Comparison of ENCODE assay signal across 24 cellular contexts in the genomic region with DNA sequence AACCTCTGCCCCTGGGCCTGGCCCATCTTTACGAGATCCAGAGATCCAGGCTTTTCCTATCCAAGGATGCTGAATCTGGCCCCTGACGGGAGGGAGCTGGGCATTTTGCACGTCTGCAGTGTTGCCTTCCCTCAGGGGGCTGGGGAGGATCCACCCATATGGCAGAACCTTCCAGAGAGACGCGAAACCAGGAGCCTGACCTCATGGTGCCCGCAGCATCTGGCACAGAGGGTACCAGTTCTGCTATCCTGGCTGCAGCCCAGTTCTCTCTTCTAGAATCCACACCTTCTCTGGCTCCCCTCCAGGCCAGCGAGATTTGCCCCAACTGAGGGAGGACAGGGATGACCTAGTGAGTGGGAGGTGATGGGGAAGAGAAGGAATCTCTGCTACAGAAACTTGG.
"Had no signal": no experiment of that assay in that cellular context is flagged by ENCODE, and none has a peak within 500 bp of the region (broad histone marks: within the 10 kb centered on the region; RNA-seq: fewer than 3 reads in every experiment).

No MANE protein-coding gene starts in this region.

- H3K27ac ChIP-seq: heart right ventricle, neural progenitor cell, thyroid gland had no signal

- H3K4me3 Mint-ChIP-seq: activated B cell treated with CpG ODN at 0.5 μM for 24 hours; activated CD4-positive, alpha-beta T cell treated with anti-CD3 and anti-CD28 coated beads for 36 hours; activated naive CD8-positive, alpha-beta T cell treated with anti-CD3 and anti-CD28 coated beads for 36 hours; activated T-cell treated with anti-CD3 and anti-CD28 coated beads, Interleukin-2, amount 50 U/mL, for 4 hours; dendritic cell treated with granulocyte-macrophage colony-stimulating factor and Interleukin-4, amounts not matched to agents 40 ng/mL and 50 ng/mL, for 4 days; naive thymus-derived CD8-positive, alpha-beta T cell; neural progenitor cell; stimulated activated naive B cell treated with anti-CD40 and anti-IgM and Interleukin-4, amounts not matched to agents 10 μg/mL and 1 μg/mL and 100 μg/mL, for 72 hours; T-helper 1 cell treated with Interleukin-12 subunit alpha and Interleukin-12 subunit beta and Interleukin-4 antibody, amounts not matched to agents 30 μg/mL and 1 μg/mL, for 36 hours had no signal

- FAIRE-seq: bronchial epithelial cell had no signal

- H3K27me3 Mint-ChIP-seq: activated B cell treated with CpG ODN at 0.5 μM for 24 hours; activated CD4-positive, alpha-beta T cell treated with anti-CD3 and anti-CD28 coated beads for 36 hours; activated naive CD8-positive, alpha-beta T cell treated with anti-CD3 and anti-CD28 coated beads for 36 hours; dendritic cell treated with granulocyte-macrophage colony-stimulating factor and Interleukin-4, amounts not matched to agents 40 ng/mL and 50 ng/mL, for 4 days; naive thymus-derived CD8-positive, alpha-beta T cell; stimulated activated naive B cell treated with anti-CD40 and anti-IgM and Interleukin-4, amounts not matched to agents 10 μg/mL and 1 μg/mL and 100 μg/mL, for 72 hours had no signal

- ATAC-seq: activated CD4-positive, alpha-beta T cell treated with anti-CD3 and anti-CD28 coated beads for 36 hours; activated T-cell treated with anti-CD3 and anti-CD28 coated beads, Interleukin-2, amount 50 U/mL, for 4 hours; left colon; naive thymus-derived CD8-positive, alpha-beta T cell; stimulated activated naive B cell treated with anti-CD40 and anti-IgM and Interleukin-4, amounts not matched to agents 10 μg/mL and 1 μg/mL and 100 μg/mL, for 72 hours had no signal

- H3K9me3 Mint-ChIP-seq: activated naive CD8-positive, alpha-beta T cell treated with anti-CD3 and anti-CD28 coated beads for 36 hours; dendritic cell treated with granulocyte-macrophage colony-stimulating factor and Interleukin-4, amounts not matched to agents 40 ng/mL and 50 ng/mL, for 4 days; naive thymus-derived CD8-positive, alpha-beta T cell; T-helper 1 cell treated with Interleukin-12 subunit alpha and Interleukin-12 subunit beta and Interleukin-4 antibody, amounts not matched to agents 30 μg/mL and 1 μg/mL, for 36 hours had no signal

- DNase-seq: activated B cell treated with CpG ODN at 0.5 μM for 24 hours; activated CD4-positive, alpha-beta T cell treated with anti-CD3 and anti-CD28 coated beads for 36 hours; activated CD4-positive, alpha-beta T cell treated with anti-CD3 and anti-CD28 coated beads, Interleukin-2, amount 50 U/mL, for 4 hours; activated CD8-positive, alpha-beta memory T cell treated with anti-CD3 and anti-CD28 coated beads for 24 hours; activated CD8-positive, alpha-beta memory T cell treated with anti-CD3 and anti-CD28 coated beads, Interleukin-2, amount 50 U/mL, for 48 hours; activated naive CD4-positive, alpha-beta T cell treated with Interleukin-2 at 50 U/mL for 16 hours; activated naive CD8-positive, alpha-beta T cell treated with anti-CD3 and anti-CD28 coated beads for 36 hours; activated T-cell treated with anti-CD3 and anti-CD28 coated beads, Interleukin-2, amount 50 U/mL, for 4 hours; effector CD4-positive, alpha-beta T cell; erythroblast; foreskin fibroblast; islet precursor cell; naive thymus-derived CD8-positive, alpha-beta T cell; stimulated activated CD4-positive, alpha-beta T cell treated with anti-CD3 and anti-CD28 coated beads, Interleukin-2, amount 100 ng/mL, for 24 hours; stimulated activated naive B cell treated with anti-CD40 and anti-IgM and Interleukin-4, amounts not matched to agents 10 μg/mL and 1 μg/mL and 100 μg/mL, for 72 hours; thyroid gland had no signal

- H3K9ac ChIP-seq: neural progenitor cell had no signal

- H3K4me1 ChIP-seq: neural progenitor cell, thyroid gland had no signal

- H3K36me3 ChIP-seq: heart right ventricle, neural progenitor cell, thyroid gland had no signal

- H3K4me1 Mint-ChIP-seq: neural progenitor cell had no signal

- H3K27ac Mint-ChIP-seq: activated CD4-positive, alpha-beta T cell treated with anti-CD3 and anti-CD28 coated beads for 36 hours; dendritic cell treated with granulocyte-macrophage colony-stimulating factor and Interleukin-4, amounts not matched to agents 40 ng/mL and 50 ng/mL, for 4 days; neural progenitor cell; stimulated activated naive B cell treated with anti-CD40 and anti-IgM and Interleukin-4, amounts not matched to agents 10 μg/mL and 1 μg/mL and 100 μg/mL, for 72 hours; T-helper 1 cell treated with Interleukin-12 subunit alpha and Interleukin-12 subunit beta and Interleukin-4 antibody, amounts not matched to agents 30 μg/mL and 1 μg/mL, for 36 hours had no signal

- H3K4me3 ChIP-seq: heart right ventricle, lung, neural progenitor cell, skin epidermis, thyroid gland had no signal

- H2AFZ ChIP-seq: neural progenitor cell had no signal

- H3K9me3 ChIP-seq: heart right ventricle, thyroid gland had no signal

- H3K4me2 ChIP-seq: neural progenitor cell had no signal

- H3K27me3 ChIP-seq: heart right ventricle, neural progenitor cell, thyroid gland had no signal
